20 cellular contexts compared by ENCODE assay signal in genomic region chr9:69222953-69223352, GRCh38.
"Had no signal": no experiment of that assay in that cellular context is flagged by ENCODE, and none has a peak within 500 bp of the region (broad histone marks: within the 10 kb centered on the region; RNA-seq: fewer than 3 reads in every experiment).

No MANE protein-coding gene starts in this region.

- H3K4me1 ChIP-seq: spleen had no signal

- H3K9me3 Mint-ChIP-seq: activated CD4-positive, alpha-beta T cell treated with anti-CD3 and anti-CD28 coated beads, Interleukin-2, amount 10 ng/mL, durations not matched to agents 7 days and 5 days; activated CD8-positive, alpha-beta T cell treated with anti-CD3 and anti-CD28 coated beads for 36 hours; activated naive CD8-positive, alpha-beta T cell treated with anti-CD3 and anti-CD28 coated beads, Interleukin-2, amount 50 U/mL, for 24 hours; activated T-helper 1 cell treated with anti-CD3 and anti-CD28 coated beads, Interleukin-12 subunit alpha, Interleukin-12 subunit beta, Interleukin-2, Interleukin-4 antibody, amounts not matched to agents 30 ng/mL and 10 ng/mL and 1 ng/mL, durations not matched to agents 14 hours and 24 hours and 36 hours; naive thymus-derived CD4-positive, alpha-beta T cell; neural crest cell had no signal

- H3K27ac Mint-ChIP-seq: activated CD4-positive, alpha-beta T cell treated with anti-CD3 and anti-CD28 coated beads, Interleukin-2, amount 10 ng/mL, durations not matched to agents 7 days and 5 days; activated CD8-positive, alpha-beta memory T cell treated with anti-CD3 and anti-CD28 coated beads, Interleukin-2, amount 10 ng/mL, durations not matched to agents 7 days and 5 days; activated CD8-positive, alpha-beta T cell treated with anti-CD3 and anti-CD28 coated beads for 36 hours; activated naive CD8-positive, alpha-beta T cell treated with anti-CD3 and anti-CD28 coated beads, Interleukin-2, amount 50 U/mL, for 24 hours; activated T-helper 1 cell treated with anti-CD3 and anti-CD28 coated beads, Interleukin-12 subunit alpha, Interleukin-12 subunit beta, Interleukin-2, Interleukin-4 antibody, amounts not matched to agents 30 ng/mL and 10 ng/mL and 1 ng/mL, durations not matched to agents 14 hours and 24 hours and 36 hours; naive thymus-derived CD4-positive, alpha-beta T cell; T-helper 17 cell had no signal

- ATAC-seq: activated CD4-positive, CD25-positive, alpha-beta regulatory T cell treated with anti-CD3 and anti-CD28 coated beads, Interleukin-2, amount 50 U/mL, for 24 hours; activated CD8-positive, alpha-beta memory T cell treated with anti-CD3 and anti-CD28 coated beads, Interleukin-2, amount 10 ng/mL, durations not matched to agents 7 days and 5 days; activated CD8-positive, alpha-beta T cell treated with anti-CD3 and anti-CD28 coated beads for 36 hours; activated naive CD8-positive, alpha-beta T cell treated with anti-CD3 and anti-CD28 coated beads, Interleukin-2, amount 50 U/mL, for 24 hours; naive thymus-derived CD4-positive, alpha-beta T cell; stimulated activated naive CD8-positive, alpha-beta T cell treated with anti-CD3 and anti-CD28 coated beads, Interleukin-15, Interleukin-2, amounts not matched to agents 100 U/mL and 50 U/mL, for 24 hours; T-helper 17 cell had no signal

- H3K4me1 Mint-ChIP-seq: activated CD4-positive, alpha-beta T cell treated with anti-CD3 and anti-CD28 coated beads, Interleukin-2, amount 10 ng/mL, durations not matched to agents 7 days and 5 days; activated CD8-positive, alpha-beta memory T cell treated with anti-CD3 and anti-CD28 coated beads, Interleukin-2, amount 10 ng/mL, durations not matched to agents 7 days and 5 days; activated naive CD8-positive, alpha-beta T cell treated with anti-CD3 and anti-CD28 coated beads, Interleukin-2, amount 50 U/mL, for 24 hours; naive thymus-derived CD4-positive, alpha-beta T cell; neural crest cell; T-helper 17 cell had no signal

- FAIRE-seq: kidney had no signal

- H3K4me3 Mint-ChIP-seq: activated CD4-positive, alpha-beta T cell treated with anti-CD3 and anti-CD28 coated beads, Interleukin-2, amount 10 ng/mL, durations not matched to agents 7 days and 5 days; activated CD8-positive, alpha-beta memory T cell treated with anti-CD3 and anti-CD28 coated beads, Interleukin-2, amount 10 ng/mL, durations not matched to agents 7 days and 5 days; activated CD8-positive, alpha-beta T cell treated with anti-CD3 and anti-CD28 coated beads for 36 hours; activated naive CD8-positive, alpha-beta T cell treated with anti-CD3 and anti-CD28 coated beads, Interleukin-2, amount 50 U/mL, for 24 hours; activated T-helper 1 cell treated with anti-CD3 and anti-CD28 coated beads, Interleukin-12 subunit alpha, Interleukin-12 subunit beta, Interleukin-2, Interleukin-4 antibody, amounts not matched to agents 30 ng/mL and 10 ng/mL and 1 ng/mL, durations not matched to agents 14 hours and 24 hours and 36 hours; naive thymus-derived CD4-positive, alpha-beta T cell; neural crest cell; T-helper 17 cell had no signal

- H3K27me3 Mint-ChIP-seq: activated CD4-positive, alpha-beta T cell treated with anti-CD3 and anti-CD28 coated beads, Interleukin-2, amount 10 ng/mL, durations not matched to agents 7 days and 5 days; activated CD8-positive, alpha-beta memory T cell treated with anti-CD3 and anti-CD28 coated beads, Interleukin-2, amount 10 ng/mL, durations not matched to agents 7 days and 5 days; activated CD8-positive, alpha-beta T cell treated with anti-CD3 and anti-CD28 coated beads for 36 hours; activated naive CD8-positive, alpha-beta T cell treated with anti-CD3 and anti-CD28 coated beads, Interleukin-2, amount 50 U/mL, for 24 hours; naive thymus-derived CD4-positive, alpha-beta T cell; T-helper 17 cell had no signal

- H3K9me3 ChIP-seq: spleen, thyroid gland had no signal

- H3K27me3 ChIP-seq: spleen, thyroid gland had no signal

- DNase-seq: activated CD4-positive, alpha-beta T cell treated with anti-CD3 and anti-CD28 coated beads, Interleukin-2, amount 10 ng/mL, durations not matched to agents 7 days and 5 days; activated CD8-positive, alpha-beta memory T cell treated with anti-CD3 and anti-CD28 coated beads, Interleukin-2, amount 10 ng/mL, durations not matched to agents 7 days and 5 days; activated gamma-delta T cell; activated naive CD4-positive, alpha-beta T cell treated with anti-CD3 and anti-CD28 coated beads, Interleukin-2, amount 50 U/mL, for 16 hours; activated naive CD8-positive, alpha-beta T cell treated with anti-CD3 and anti-CD28 coated beads, Interleukin-2, amount 50 U/mL, for 24 hours; cortex of kidney; kidney; naive thymus-derived CD4-positive, alpha-beta T cell; occipital lobe; spleen; stimulated activated CD4-positive, alpha-beta T cell treated with anti-CD3 and anti-CD28 coated beads, Interleukin-4, amount 100 ng/mL, for 4 hours; stimulated activated naive CD8-positive, alpha-beta T cell treated with anti-CD3 and anti-CD28 coated beads, Interleukin-15, Interleukin-2, amounts not matched to agents 100 U/mL and 50 U/mL, for 24 hours; T-helper 17 cell had no signal

- H3K4me3 ChIP-seq: lung, spleen, thyroid gland had no signal

- H3K27ac ChIP-seq: epithelial cell of prostate, spleen had no signal
